1 cellular context compared by ENCODE assay signal in the genomic region with DNA sequence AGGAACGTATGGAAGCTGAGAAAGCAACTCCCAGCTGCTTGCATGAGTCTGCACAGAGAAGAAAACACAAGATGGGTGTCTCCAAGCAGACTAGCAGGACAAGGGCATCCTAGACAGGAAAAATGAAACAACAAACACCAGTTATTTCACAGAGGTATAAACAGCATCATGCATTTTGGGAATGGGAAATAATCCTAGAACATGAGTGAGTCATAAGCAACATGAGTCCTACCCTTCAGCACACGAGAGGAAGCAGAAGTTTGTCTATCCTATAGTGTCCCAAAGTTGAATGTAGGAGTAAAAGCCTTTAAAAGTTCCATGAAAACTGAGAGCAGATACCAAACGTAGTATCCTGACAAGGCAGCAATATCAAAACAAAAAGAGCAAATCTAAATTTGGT.
TF ChIP-seq lines count a peak whose summit lies in the region.

No MANE protein-coding gene starts in this region.

TF ChIP-seq in K562, 482 proteins besides CTCF, POLR2A, EP300 and RAD21 (continued from another document):
- TF ChIP-seq, protein P1, sequence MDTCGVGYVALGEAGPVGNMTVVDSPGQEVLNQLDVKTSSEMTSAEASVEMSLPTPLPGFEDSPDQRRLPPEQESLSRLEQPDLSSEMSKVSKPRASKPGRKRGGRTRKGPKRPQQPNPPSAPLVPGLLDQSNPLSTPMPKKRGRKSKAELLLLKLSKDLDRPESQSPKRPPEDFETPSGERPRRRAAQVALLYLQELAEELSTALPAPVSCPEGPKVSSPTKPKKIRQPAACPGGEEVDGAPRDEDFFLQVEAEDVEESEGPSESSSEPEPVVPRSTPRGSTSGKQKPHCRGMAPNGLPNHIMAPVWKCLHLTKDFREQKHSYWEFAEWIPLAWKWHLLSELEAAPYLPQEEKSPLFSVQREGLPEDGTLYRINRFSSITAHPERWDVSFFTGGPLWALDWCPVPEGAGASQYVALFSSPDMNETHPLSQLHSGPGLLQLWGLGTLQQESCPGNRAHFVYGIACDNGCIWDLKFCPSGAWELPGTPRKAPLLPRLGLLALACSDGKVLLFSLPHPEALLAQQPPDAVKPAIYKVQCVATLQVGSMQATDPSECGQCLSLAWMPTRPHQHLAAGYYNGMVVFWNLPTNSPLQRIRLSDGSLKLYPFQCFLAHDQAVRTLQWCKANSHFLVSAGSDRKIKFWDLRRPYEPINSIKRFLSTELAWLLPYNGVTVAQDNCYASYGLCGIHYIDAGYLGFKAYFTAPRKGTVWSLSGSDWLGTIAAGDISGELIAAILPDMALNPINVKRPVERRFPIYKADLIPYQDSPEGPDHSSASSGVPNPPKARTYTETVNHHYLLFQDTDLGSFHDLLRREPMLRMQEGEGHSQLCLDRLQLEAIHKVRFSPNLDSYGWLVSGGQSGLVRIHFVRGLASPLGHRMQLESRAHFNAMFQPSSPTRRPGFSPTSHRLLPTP (IDR thresholded peaks at IDR 0.05; ENCODE audit: borderline replicate concordance, extremely low read depth, insufficient read length) = no peak
TF ChIP-seq in K562: peak in this region for 1.
